In genomic region chr2:226631671-226632070, GRCh38 we compare ENCODE assay signal across 19 cellular contexts.
DNase-seq lines count a peak whose midpoint lies in the region; ATAC-seq and TF ChIP-seq lines count a peak whose summit lies in the region.
"Had no signal": no experiment of that assay in that cellular context is flagged by ENCODE, and none has a peak within 500 bp of the region (broad histone marks: within the 10 kb centered on the region; RNA-seq: fewer than 3 reads in every experiment).

No MANE protein-coding gene starts in this region.

- no peak overlapping the region for H3K4me2 ChIP-seq in GM23248 (ENCODE audit: unreplicated experiment)
- no peak overlapping the region for H3K4me2 ChIP-seq in neural progenitor cell
- H3K4me2 ChIP-seq in trophoblast cell (ENCODE audit: low read length) = no peak overlapping the region

- H4K20me1 ChIP-seq in GM23248 (ENCODE audit: insufficient read depth) (no peaks in the 10 kb centered on the region), neural progenitor cell (ENCODE audit: low read depth) (no peaks in the 10 kb centered on the region)

- H2BK5ac ChIP-seq in trophoblast cell (ENCODE audit: low read depth, low read length, poor library complexity) = no peak overlapping the region

- ATAC-seq in left colon = peak; percentile 29
- no peak for ATAC-seq in stimulated activated memory B cell treated with anti-CD40 and anti-IgM and Interleukin-4, amounts not matched to agents 10 μg/mL and 1 μg/mL and 100 μg/mL, for 72 hours

- no peaks in the 10 kb centered on the region for H3K4me1 ChIP-seq in GM23248 (ENCODE audit: insufficient read depth)
- H3K4me1 ChIP-seq in prostate gland (replicated peaks) = no peaks in the 10 kb centered on the region
- no peaks in the 10 kb centered on the region for H3K4me1 ChIP-seq in neural progenitor cell
- no peaks in the 10 kb centered on the region for H3K4me1 ChIP-seq in trophoblast cell (ENCODE audit: control insufficient read depth in 1 of 2, insufficient read depth in 2 of 2, low read length in 2 of 2)
- H3K4me1 ChIP-seq: Peyer's patch, tibial artery had no signal

- H3K36me3 Mint-ChIP-seq in neural progenitor cell = no peaks in the 10 kb centered on the region
- H3K36me3 Mint-ChIP-seq in stimulated activated memory B cell treated with anti-CD40 and anti-IgM and Interleukin-4, amounts not matched to agents 10 μg/mL and 1 μg/mL and 100 μg/mL, for 72 hours = no peaks in the 10 kb centered on the region
- H3K36me3 Mint-ChIP-seq: CD4-positive, CD25-positive, alpha-beta regulatory T cell had no signal

- H3K4me3 Mint-ChIP-seq in neural progenitor cell = no peak overlapping the region
- H3K4me3 Mint-ChIP-seq in stimulated activated memory B cell treated with anti-CD40 and anti-IgM and Interleukin-4, amounts not matched to agents 10 μg/mL and 1 μg/mL and 100 μg/mL, for 72 hours = no peak overlapping the region
- H3K4me3 Mint-ChIP-seq: CD4-positive, CD25-positive, alpha-beta regulatory T cell had no signal

- H3K4ac ChIP-seq in trophoblast cell (ENCODE audit: low read depth, low read length) = no peak overlapping the region

- H3K27ac ChIP-seq in GM23248 (no peak overlapping the region), prostate gland (peak overlapping the region; percentile 41 to 45), neural progenitor cell (no peak overlapping the region), trophoblast cell (ENCODE audit: low read depth, low read length) (no peak overlapping the region)
- H3K27ac ChIP-seq: skin epidermis, tibial artery had no signal

- H4K8ac ChIP-seq in trophoblast cell (ENCODE audit: low read depth, low read length) = no peak overlapping the region

- TF ChIP-seq CTCF in choroid plexus epithelial cell (conservative IDR thresholded peaks at IDR 0.05; ENCODE audit: low read depth, low read length) (no peak), prostate gland (IDR thresholded peaks at IDR 0.05) (no peak), neural progenitor cell (IDR thresholded peaks at IDR 0.05) (no peak)

- no peak overlapping the region for H3K4me3 ChIP-seq in GM23248
- no peak overlapping the region for H3K4me3 ChIP-seq in choroid plexus epithelial cell (ENCODE audit: low read depth, low read length)
- no peak overlapping the region for H3K4me3 ChIP-seq in prostate gland
- H3K4me3 ChIP-seq in neural progenitor cell = no peak overlapping the region
- H3K4me3 ChIP-seq in trophoblast cell (ENCODE audit: low read depth, low read length) = no peak overlapping the region
- H3K4me3 ChIP-seq: Peyer's patch, skin epidermis, tibial artery had no signal

- intact Hi-C loops in left colon (cut with DNase I, micrococcal nuclease) = no loop called here
- intact Hi-C loops in prostate gland (cut with DNase I) = loop anchor here (5.0 kb wide), 1 partner anchor 166 kb away; the partner anchor contains the start of gene IRS1

- H3K9me2 ChIP-seq in GM23248 (ENCODE audit: insufficient read depth) = peaks cover 3% of the 10 kb centered on the region; the same call in 1 of the 2 replicates

- H3K27ac Mint-ChIP-seq in neural progenitor cell = no peak overlapping the region
- H3K27ac Mint-ChIP-seq in stimulated activated memory B cell treated with anti-CD40 and anti-IgM and Interleukin-4, amounts not matched to agents 10 μg/mL and 1 μg/mL and 100 μg/mL, for 72 hours = no peak overlapping the region
- H3K27ac Mint-ChIP-seq: CD4-positive, CD25-positive, alpha-beta regulatory T cell had no signal

- no peak overlapping the region for H4K12ac ChIP-seq in trophoblast cell (ENCODE audit: low read depth, low read length)

- no peaks in the 10 kb centered on the region for H3K79me1 ChIP-seq in trophoblast cell (ENCODE audit: low read length)

- no peak overlapping the region for H2BK120ac ChIP-seq in trophoblast cell (ENCODE audit: insufficient read depth, low read length, poor library complexity)

- H4K91ac ChIP-seq in trophoblast cell (ENCODE audit: low read depth, low read length) = no peak overlapping the region

- no peak for TF ChIP-seq POLR2A in prostate gland (IDR thresholded peaks at IDR 0.05)

- H2AFZ ChIP-seq in GM23248 = peak overlapping the region; percentile 19; the same call in 1 of the 2 replicates
- no peak overlapping the region for H2AFZ ChIP-seq in neural progenitor cell (replicated peaks)
- H2AFZ ChIP-seq in trophoblast cell (ENCODE audit: insufficient read depth, low read length, poor library complexity) = no peak overlapping the region

- no peak overlapping the region for H3K23ac ChIP-seq in trophoblast cell (ENCODE audit: low read length)

- H3K27me3 Mint-ChIP-seq in neural progenitor cell (ENCODE audit: insufficient read depth, low read depth) = peaks cover 4% of the 10 kb centered on the region
- peaks cover 5% of the 10 kb centered on the region for H3K27me3 Mint-ChIP-seq in stimulated activated memory B cell treated with anti-CD40 and anti-IgM and Interleukin-4, amounts not matched to agents 10 μg/mL and 1 μg/mL and 100 μg/mL, for 72 hours
- H3K27me3 Mint-ChIP-seq: CD4-positive, CD25-positive, alpha-beta regulatory T cell had no signal

- H3K14ac ChIP-seq in trophoblast cell (ENCODE audit: low read length) = no peak overlapping the region

- H3K36me3 ChIP-seq in GM23248 (ENCODE audit: low read depth) = no peaks in the 10 kb centered on the region
- H3K36me3 ChIP-seq in prostate gland = no peaks in the 10 kb centered on the region
- H3K36me3 ChIP-seq in neural progenitor cell = no peaks in the 10 kb centered on the region
- no peaks in the 10 kb centered on the region for H3K36me3 ChIP-seq in trophoblast cell (ENCODE audit: control insufficient read depth in 1 of 2, insufficient read depth in 2 of 2, low read length in 2 of 2)
- H3K36me3 ChIP-seq: Peyer's patch, tibial artery had no signal

- H3K18ac ChIP-seq in trophoblast cell (ENCODE audit: low read length) = no peak overlapping the region

- H2AK5ac ChIP-seq in trophoblast cell (ENCODE audit: low read length) = no peak overlapping the region

- H3K9ac ChIP-seq in GM23248 = no peak overlapping the region
- no peak overlapping the region for H3K9ac ChIP-seq in neural progenitor cell
- no peak overlapping the region for H3K9ac ChIP-seq in trophoblast cell (ENCODE audit: low read length)

- in situ Hi-C loops in GM23248 (cut with MboI) = no loop called here

- H3K79me2 ChIP-seq in GM23248 (ENCODE audit: insufficient read depth) = no peaks in the 10 kb centered on the region
- H3K79me2 ChIP-seq in neural progenitor cell (ENCODE audit: low read depth) = no peaks in the 10 kb centered on the region
- no peaks in the 10 kb centered on the region for H3K79me2 ChIP-seq in trophoblast cell (ENCODE audit: control insufficient read depth, insufficient read depth, low read length, poor library complexity)

- no peaks in the 10 kb centered on the region for H3K9me3 Mint-ChIP-seq in neural progenitor cell
- no peaks in the 10 kb centered on the region for H3K9me3 Mint-ChIP-seq in stimulated activated memory B cell treated with anti-CD40 and anti-IgM and Interleukin-4, amounts not matched to agents 10 μg/mL and 1 μg/mL and 100 μg/mL, for 72 hours

- no peak overlapping the region for H2BK12ac ChIP-seq in trophoblast cell (ENCODE audit: low read length)

- DNase-seq in GM23248 (no peak), choroid plexus epithelial cell (ENCODE audit: low read depth) (peak; percentile 12), left colon (peak in 1 of 2 donors; percentile 40), prostate gland (ENCODE audit: low spot score) (peak; percentile 65), neural progenitor cell (ENCODE audit: low spot score) (no peak), trophoblast cell (no peak), NCI-H146 treated with DMSO at 0.1 percent for 48 hours (lab: John Stamatoyannopoulos, UW; ENCODE audit: unreplicated experiment) (no peak)
- DNase-seq: ACHN; activated CD4-positive, alpha-beta T cell treated with anti-CD3 and anti-CD28 coated beads for 4 hours; activated gamma-delta T cell; CD4-positive, CD25-positive, alpha-beta regulatory T cell; KG1; mammary epithelial cell; NCI-H1105; Peyer's patch; stimulated activated CD4-positive, alpha-beta T cell treated with anti-CD3 and anti-CD28 coated beads, Interleukin-4, amount 100 ng/mL, for 24 hours; tibial artery had no signal

- H3K4me1 Mint-ChIP-seq in neural progenitor cell = peaks cover 2% of the 10 kb centered on the region
- no peaks in the 10 kb centered on the region for H3K4me1 Mint-ChIP-seq in stimulated activated memory B cell treated with anti-CD40 and anti-IgM and Interleukin-4, amounts not matched to agents 10 μg/mL and 1 μg/mL and 100 μg/mL, for 72 hours
- H3K4me1 Mint-ChIP-seq: CD4-positive, CD25-positive, alpha-beta regulatory T cell had no signal

- H3K27me3 ChIP-seq in GM23248 (replicated peaks; ENCODE audit: insufficient read depth) = no peaks in the 10 kb centered on the region
- H3K27me3 ChIP-seq in prostate gland (replicated peaks; ENCODE audit: insufficient read depth) = no peaks in the 10 kb centered on the region
- no peaks in the 10 kb centered on the region for H3K27me3 ChIP-seq in neural progenitor cell
- no peaks in the 10 kb centered on the region for H3K27me3 ChIP-seq in trophoblast cell (ENCODE audit: insufficient read depth, low read length)
- H3K27me3 ChIP-seq: Peyer's patch, tibial artery had no signal

- WGBS in GM23248 (ENCODE audit: low coverage in 1 of 2, low lambda C conversion rate in 2 of 2, missing lambda C conversion rate in 2 of 2), 2 experiments = 42 to 45% methylated on average over 6 of the region's 6 CpGs
- 4% methylated on average over 6 of the region's 6 CpGs for WGBS in prostate gland
- WGBS in trophoblast cell (ENCODE audit: extremely low coverage, insufficient coverage, insufficient read length) = no CpG with 5 or more reads among the region's 6 CpGs

- no peaks in the 10 kb centered on the region for H3F3A ChIP-seq in GM23248 (ENCODE audit: insufficient read depth)
- H3F3A ChIP-seq in neural progenitor cell (ENCODE audit: low read depth) = no peaks in the 10 kb centered on the region

- H3K9me3 ChIP-seq in GM23248 (ENCODE audit: low read depth) = no peaks in the 10 kb centered on the region
- no peaks in the 10 kb centered on the region for H3K9me3 ChIP-seq in prostate gland
- H3K9me3 ChIP-seq in neural progenitor cell (ENCODE audit: low read depth) = no peaks in the 10 kb centered on the region
- no peaks in the 10 kb centered on the region for H3K9me3 ChIP-seq in trophoblast cell (ENCODE audit: insufficient read depth, low read depth, low read length)
- H3K9me3 ChIP-seq: Peyer's patch, tibial artery had no signal

Comparison
In these comparisons a context has a peak if more than half of its experiments do, and no peak if none do; other contexts are left out.
1. DNase-seq: peak in choroid plexus epithelial cell (single experiment) and prostate gland (single experiment); none in GM23248 (single experiment), neural progenitor cell (single experiment), trophoblast cell (0 of 2) and NCI-H146 treated with DMSO at 0.1 percent for 48 hours (single experiment).
2. H3K27ac ChIP-seq: peak in prostate gland (2 of 2); none in GM23248 (single experiment), neural progenitor cell (single experiment) and trophoblast cell (single experiment).